In genomic region chr1:19612516-19612915, GRCh38 we compare ENCODE assay signal across 22 cellular contexts. TPM values are rescaled to one million over a fixed set of nuclear protein-coding genes. Genes with fewer than 3 reads are reported as not detected.
DNase-seq lines count a peak whose midpoint lies in the region; ATAC-seq and TF ChIP-seq lines count a peak whose summit lies in the region.
"Had no signal": no experiment of that assay in that cellular context is flagged by ENCODE, and none has a peak within 500 bp of the region (broad histone marks: within the 10 kb centered on the region; RNA-seq: fewer than 3 reads in every experiment).

No MANE protein-coding gene starts in this region.

- ATAC-seq in heart left ventricle: peak; percentile 50 to 68 (median 58)
- ATAC-seq in HG02884 (IDR thresholded peaks at IDR 0.05; ENCODE audit: unreplicated experiment): no peak
- ATAC-seq in HG03159 (IDR thresholded peaks at IDR 0.05; ENCODE audit: unreplicated experiment): no peak
- ATAC-seq: CD8-positive, alpha-beta T cell; GM12878; Panc1 had no signal

- H3K27me3 ChIP-seq in heart left ventricle (no peaks in the 10 kb centered on the region), mucosa of rectum (ENCODE audit: control insufficient read depth in 2 of 2, insufficient read depth in 2 of 2, low read length in 2 of 2) (no peaks in the 10 kb centered on the region)
- H3K27me3 ChIP-seq: BLaER1 had no signal

- TF ChIP-seq CTCF in VCaP (conservative IDR thresholded peaks at IDR 0.05) (no peak), heart left ventricle (IDR thresholded peaks at IDR 0.05) (no peak)

- WGBS in heart left ventricle, 4 donors: 49 to 62% (median 60%) methylated on average over 3 to 5 of the region's 5 CpGs

- DNase-seq in HUDEP-2 (lab: John Stamatoyannopoulos, UW; ENCODE audit: unreplicated experiment in 76 of 76) (peak in 42 of 76 experiments; percentile 6 to 59 (median 28)), heart left ventricle (no peak), HuH-7.5 (ENCODE audit: low spot score) (no peak), NCI-H128 (lab: John Stamatoyannopoulos, UW; ENCODE audit: unreplicated experiment) (no peak)
- DNase-seq: CD8-positive, alpha-beta T cell; DMS53; EL; GM23248; NCI-H1105; NCI-H1694; NCI-H2081 treated with DMSO at 0.1 percent for 48 hours; SHP77 had no signal

- no peak overlapping the region for H3K4me3 ChIP-seq in heart left ventricle
- peak overlapping the region in 1 of 2 donors; percentile 23 for H3K4me3 ChIP-seq in mucosa of rectum (ENCODE audit: low read length in 2 of 2)
- H3K4me3 ChIP-seq: BLaER1, GM12878, GM23248, HAP-1 had no signal

- intact Hi-C loops in heart left ventricle (cut with DNase I): no loop called here

- H3K9me3 ChIP-seq in heart left ventricle (no peaks in the 10 kb centered on the region), mucosa of rectum (ENCODE audit: control insufficient read depth in 2 of 2, low read length in 2 of 2) (no peaks in the 10 kb centered on the region)
- H3K9me3 ChIP-seq: BLaER1 had no signal

- H3K36me3 ChIP-seq in heart left ventricle (peaks cover 0 to 31% (median 19%) of the 10 kb centered on the region in 9 donors), mucosa of rectum (ENCODE audit: control insufficient read depth in 2 of 2, insufficient read depth in 2 of 2, low read length in 2 of 2) (peaks cover 6 to 7% of the 10 kb centered on the region in 2 donors)

- H3K9ac ChIP-seq in mucosa of rectum (ENCODE audit: low read depth in 1 of 2, low read length in 2 of 2): peak overlapping the region; percentile 14 to 51
- H3K9ac ChIP-seq: BLaER1, GM23248 had no signal

- TF ChIP-seq POLR2A in heart left ventricle (IDR thresholded peaks at IDR 0.05): no peak

- peak overlapping the region; percentile 67 for H3K27ac ChIP-seq in VCaP
- peak overlapping the region in 5 of 12 donors; percentile 7 to 72 (median 47) for H3K27ac ChIP-seq in heart left ventricle
- peak overlapping the region; percentile 81 to 84 for H3K27ac ChIP-seq in mucosa of rectum (ENCODE audit: low read depth in 2 of 2, low read length in 2 of 2)
- H3K27ac ChIP-seq: BLaER1, GM23248 had no signal

- H3K4me1 ChIP-seq in heart left ventricle: peaks cover 3 to 47% (median 22%) of the 10 kb centered on the region in 12 donors
- peaks cover 18 to 60% of the 10 kb centered on the region in 2 donors for H3K4me1 ChIP-seq in mucosa of rectum (ENCODE audit: control insufficient read depth in 2 of 2, insufficient read depth in 2 of 2, low read length in 2 of 2)
- H3K4me1 ChIP-seq: BLaER1, HAP-1 had no signal

RNA-seq across cellular contexts. Expression of gene NBL1, which starts 31.6 kb away (rescaled TPM):
- total RNA-seq in heart left ventricle: 10 to 100 TPM; 19.3 to 61.4 (median 33.1) TPM
- 10 to 100 TPM; 31.2 to 40.0 TPM for polyA plus RNA-seq in heart left ventricle

RNA-seq across cellular contexts. Expression of gene HTR6, which starts 52.2 kb away (rescaled TPM):
- total RNA-seq in heart left ventricle: not detected
- not detected for polyA plus RNA-seq in heart left ventricle
- total RNA-seq: A673, GM23248, NCI-H460 had no signal
- polyA plus RNA-seq: GM23248 had no signal

Comparison
In these comparisons a context has a peak if more than half of its experiments do, and no peak if none do; other contexts are left out.
1. DNase-seq: peak in HUDEP-2 (42 of 76); none in heart left ventricle (0 of 5), HuH-7.5 (single experiment) and NCI-H128 (single experiment).
2. ATAC-seq: peak in heart left ventricle (4 of 4); none in HG02884 (single experiment) and HG03159 (single experiment).